Comparison of ENCODE assay signal across 28 cellular contexts in genomic region chr13:112603641-112604220, GRCh38. TPM values are rescaled to one million over a fixed set of nuclear protein-coding genes. Genes with fewer than 3 reads are reported as not detected.
DNase-seq lines count a peak whose midpoint lies in the region; ATAC-seq, FAIRE-seq and TF ChIP-seq lines count a peak whose summit lies in the region.
"Had no signal": no experiment of that assay in that cellular context is flagged by ENCODE, and none has a peak within 500 bp of the region (broad histone marks: within the 10 kb centered on the region; RNA-seq: fewer than 3 reads in every experiment).

No MANE protein-coding gene starts in this region.

- no peaks in the 10 kb centered on the region for H3K36me3 ChIP-seq in PC-3 (ENCODE audit: low read depth, low read length)
- no peaks in the 10 kb centered on the region for H3K36me3 ChIP-seq in osteoblast (ENCODE audit: insufficient read depth, low read length)
- H3K36me3 ChIP-seq: breast epithelium, heart left ventricle, MG63, SJCRH30, upper lobe of right lung had no signal

- POLR2A ChIA-PET in PC-3 (lab: Charles Lee; ENCODE audit: unreplicated experiment), result no interaction called here

- H3K4me2 ChIP-seq in PC-3 (ENCODE audit: low read length), result no peak overlapping the region
- H3K4me2 ChIP-seq in osteoblast (ENCODE audit: insufficient read depth, low read length), result peak overlapping the region; percentile 12

- no peaks in the 10 kb centered on the region for H3K9me3 Mint-ChIP-seq in activated T-helper 17 cell treated with anti-CD3 and anti-CD28 coated beads, Interleukin-2, amount 50 U/mL, for 72 hours
- H3K9me3 Mint-ChIP-seq: activated CD8-positive, alpha-beta T cell treated with anti-CD3 and anti-CD28 coated beads for 36 hours; dendritic cell treated with granulocyte-macrophage colony-stimulating factor and Interleukin-4, amounts not matched to agents 40 ng/mL and 50 ng/mL, for 4 days had no signal

- no peak overlapping the region for H3K27ac Mint-ChIP-seq in activated T-helper 17 cell treated with anti-CD3 and anti-CD28 coated beads, Interleukin-2, amount 50 U/mL, for 72 hours
- H3K27ac Mint-ChIP-seq: activated CD8-positive, alpha-beta T cell treated with anti-CD3 and anti-CD28 coated beads for 36 hours; dendritic cell treated with granulocyte-macrophage colony-stimulating factor and Interleukin-4, amounts not matched to agents 40 ng/mL and 50 ng/mL, for 4 days had no signal

- H3K36me3 Mint-ChIP-seq in activated T-helper 17 cell treated with anti-CD3 and anti-CD28 coated beads, Interleukin-2, amount 50 U/mL, for 72 hours (ENCODE audit: low read depth), result no peaks in the 10 kb centered on the region

- peaks cover 17% of the 10 kb centered on the region for H3K27me3 ChIP-seq in PC-3 (ENCODE audit: low read length)
- peaks cover 18% of the 10 kb centered on the region for H3K27me3 ChIP-seq in osteoblast (ENCODE audit: insufficient read depth, low read length)
- H3K27me3 ChIP-seq: breast epithelium, SJCRH30, upper lobe of right lung had no signal

- no peaks in the 10 kb centered on the region for H3K9me2 ChIP-seq in PC-3 (replicated peaks; ENCODE audit: low read length)

- H4K20me1 ChIP-seq in PC-3 (ENCODE audit: low read length) (no peaks in the 10 kb centered on the region), osteoblast (ENCODE audit: insufficient read depth, low read length) (no peaks in the 10 kb centered on the region)

- intact Hi-C loops in PC-3 (cut with micrococcal nuclease), result no loop called here

- no peak overlapping the region for H3K9ac ChIP-seq in PC-3 (ENCODE audit: low read length)

- DNase-seq in Daoy (ENCODE audit: low read depth) (peak; percentile 55), PC-3 (peak; percentile 10), dedifferentiated amniotic fluid mesenchymal stem cell (ENCODE audit: extremely low spot score) (peak; percentile 22), osteoblast (ENCODE audit: insufficient read length, low spot score, missing footprints) (peak; percentile 85), CD1c-positive myeloid dendritic cell (ENCODE audit: extremely low spot score) (no peak), frontal cortex (ENCODE audit: low spot score in 2 of 2) (no peak)
- DNase-seq: ACHN; activated CD4-positive, CD25-positive, alpha-beta regulatory T cell treated with anti-CD3 and anti-CD28 coated beads, Interleukin-2, amount 50 U/mL, for 72 hours; activated CD8-positive, alpha-beta T cell treated with anti-CD3 and anti-CD28 coated beads for 36 hours; activated effector memory CD4-positive, alpha-beta T cell treated with anti-CD3 and anti-CD28 coated beads, Interleukin-2, amount 50 U/mL, for 16 hours; activated T-cell treated with anti-CD3 and anti-CD28 coated beads for 4 hours; COR-L47; DMS79 treated with DMSO at 0.1 percent for 48 hours; heart left ventricle; mesendoderm; MG63; NCI-H146; NCI-H2171; NCI-H524; SJCRH30; upper lobe of right lung had no signal

- TF ChIP-seq CTCF in PC-3 (conservative IDR thresholded peaks at IDR 0.05; ENCODE audit: low read depth, low read length) (no peak), osteoblast (IDR thresholded peaks at IDR 0.05; ENCODE audit: extremely low read depth, low read depth, low read length) (no peak)

- H3K4me1 ChIP-seq in PC-3 (ENCODE audit: insufficient read depth, low read length) (no peaks in the 10 kb centered on the region), osteoblast (ENCODE audit: insufficient read depth, low read length) (peaks cover 8% of the 10 kb centered on the region)
- H3K4me1 ChIP-seq: breast epithelium had no signal

- no peak overlapping the region for H3K4me3 ChIP-seq in PC-3 (ENCODE audit: low read length)
- H3K4me3 ChIP-seq in osteoblast (ENCODE audit: insufficient read depth, low read length), result no peak overlapping the region
- H3K4me3 ChIP-seq: breast epithelium, GM12878, heart left ventricle, MG63, SJCRH30, skin epidermis, upper lobe of right lung had no signal

- no peak overlapping the region for H3K27ac ChIP-seq in PC-3 (ENCODE audit: low read length)
- no peak overlapping the region for H3K27ac ChIP-seq in osteoblast (ENCODE audit: low read depth, low read length)
- H3K27ac ChIP-seq: breast epithelium, heart left ventricle, SJCRH30, skin epidermis, upper lobe of right lung had no signal

- H3F3A ChIP-seq in PC-3 (ENCODE audit: low read length, unreplicated experiment), result no peaks in the 10 kb centered on the region

- H3K9me3 ChIP-seq in PC-3 (ENCODE audit: low read length) (no peaks in the 10 kb centered on the region), osteoblast (ENCODE audit: low read depth, low read length) (no peaks in the 10 kb centered on the region)
- H3K9me3 ChIP-seq: breast epithelium, heart left ventricle, MG63, SJCRH30, upper lobe of right lung had no signal

- H2AFZ ChIP-seq in PC-3 (ENCODE audit: low read length), result no peak overlapping the region
- no peak overlapping the region for H2AFZ ChIP-seq in osteoblast (ENCODE audit: low read length)

- H3K27me3 Mint-ChIP-seq in activated T-helper 17 cell treated with anti-CD3 and anti-CD28 coated beads, Interleukin-2, amount 50 U/mL, for 72 hours, result peaks cover 27% of the 10 kb centered on the region

- CTCF ChIA-PET in PC-3 (lab: Charles Lee), result no interaction called here

- no peaks in the 10 kb centered on the region for H3K4me1 Mint-ChIP-seq in activated T-helper 17 cell treated with anti-CD3 and anti-CD28 coated beads, Interleukin-2, amount 50 U/mL, for 72 hours

- H3K4me3 Mint-ChIP-seq in activated T-helper 17 cell treated with anti-CD3 and anti-CD28 coated beads, Interleukin-2, amount 50 U/mL, for 72 hours, result no peak overlapping the region
- H3K4me3 Mint-ChIP-seq: activated CD8-positive, alpha-beta T cell treated with anti-CD3 and anti-CD28 coated beads for 36 hours; dendritic cell treated with granulocyte-macrophage colony-stimulating factor and Interleukin-4, amounts not matched to agents 40 ng/mL and 50 ng/mL, for 4 days had no signal

- BruUV-seq in PC-3 (replicated peaks; lab: Mats Ljungman, UMichigan), result no TSS peak

- H3K79me2 ChIP-seq in PC-3 (ENCODE audit: low read length), result no peaks in the 10 kb centered on the region
- H3K79me2 ChIP-seq in osteoblast (ENCODE audit: insufficient read depth, low read length), result no peaks in the 10 kb centered on the region

- ATAC-seq in PC-3, result no peak
- ATAC-seq in activated T-helper 17 cell treated with anti-CD3 and anti-CD28 coated beads, Interleukin-2, amount 50 U/mL, for 72 hours (replicated peaks), result no peak
- ATAC-seq in GM21737 (IDR thresholded peaks at IDR 0.05; ENCODE audit: unreplicated experiment), result no peak
- ATAC-seq: activated CD8-positive, alpha-beta T cell treated with anti-CD3 and anti-CD28 coated beads for 36 hours; GM12878; heart left ventricle; left lobe of liver; upper lobe of right lung had no signal

- FAIRE-seq in frontal cortex (lab: Jason Lieb, UNC), result no peak
- FAIRE-seq: GM12878 had no signal

RNA-seq across cellular contexts. Expression of gene TUBGCP3, which starts 15.8 kb away (rescaled TPM):
- 8.8 and 12.2 TPM in 2 replicates for total RNA-seq in Daoy (2014; rRNA removed; shearing (Covaris generic))
- total RNA-seq in PC-3 (2014; rRNA removed), result 25.8 and 25.9 TPM in 2 replicates
- total RNA-seq in osteoblast, result 15.3 and 17.0 TPM in 2 replicates
- total RNA-seq in frontal cortex, result 24.1 TPM
- total RNA-seq in activated T-helper 17 cell treated with anti-CD3 and anti-CD28 coated beads, Interleukin-2, amount 50 U/mL, for 72 hours, result 10 to 100 TPM; 31.3 to 46.4 TPM

Comparison
In these comparisons a context has a peak if more than half of its experiments do, and no peak if none do; other contexts are left out.
1. DNase-seq: peak in Daoy (single experiment), PC-3 (single experiment), dedifferentiated amniotic fluid mesenchymal stem cell (single experiment) and osteoblast (single experiment); none in CD1c-positive myeloid dendritic cell (single experiment) and frontal cortex (0 of 2).